In the genomic region with DNA sequence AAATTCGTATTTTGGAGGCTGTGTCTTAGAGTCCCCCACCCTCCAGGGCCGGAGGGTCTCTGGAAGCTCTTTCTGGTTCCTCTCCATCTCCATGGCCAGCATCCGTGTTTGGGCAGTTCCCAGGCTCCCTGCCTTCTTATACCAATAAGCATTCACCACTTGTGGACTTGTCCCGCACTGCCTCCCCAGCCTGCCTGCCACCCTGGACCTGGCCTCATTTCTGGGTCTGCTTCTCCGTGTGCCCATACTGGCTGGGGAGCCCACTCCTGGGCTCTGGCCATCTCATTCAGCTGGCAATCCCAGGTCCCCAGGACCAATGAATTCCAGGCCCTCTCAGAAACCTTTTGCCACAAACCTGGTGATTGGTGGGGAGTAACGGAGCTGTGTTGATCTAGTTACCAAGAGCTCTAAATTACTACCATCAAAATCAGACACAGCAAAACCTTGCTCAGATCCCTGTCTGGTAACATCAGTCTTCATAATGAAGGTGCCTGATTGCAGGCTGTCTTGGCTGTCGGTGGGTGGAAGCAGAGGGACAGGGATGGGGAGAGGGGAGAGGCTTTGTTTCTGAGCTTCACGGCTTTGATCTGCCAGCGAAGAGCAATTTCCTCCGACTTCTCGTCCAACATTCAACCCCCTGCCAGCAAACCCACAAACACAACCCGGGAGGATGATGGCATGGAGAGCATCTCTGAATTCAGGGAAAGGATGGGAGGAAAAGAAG, we compare ENCODE assay signal across 29 cellular contexts. TPM values are rescaled to one million over a fixed set of nuclear protein-coding genes. Genes with fewer than 3 reads are reported as not detected.
"Had no signal": no experiment of that assay in that cellular context is flagged by ENCODE, and none has a peak within 500 bp of the region (broad histone marks: within the 10 kb centered on the region; RNA-seq: fewer than 3 reads in every experiment).

No MANE protein-coding gene starts in this region.

- H3K27me3 ChIP-seq: colonic mucosa, testis, uterus had no signal

- H3K9me3 Mint-ChIP-seq: activated B cell treated with CpG ODN at 0.5 μM for 24 hours; activated naive CD4-positive, alpha-beta T cell treated with anti-CD3 and anti-CD28 coated beads, Interleukin-2, amount 50 U/mL, for 72 hours; activated T-cell treated with anti-CD3 and anti-CD28 coated beads, Interleukin-2, amount 50 U/mL, for 24 hours; activated T-helper 17 cell treated with anti-CD3 and anti-CD28 coated beads, Interleukin-2, amount 50 U/mL, for 72 hours; central memory CD8-positive, alpha-beta T cell; effector memory CD8-positive, alpha-beta T cell; natural killer cell treated with Interleukin-12 subunit alpha and Interleukin-12 subunit beta and Interleukin-15 and Interleukin-18, amount 100 ng/mL, for 72 hours; stimulated activated naive B cell treated with anti-CD40 and anti-IgM and Interleukin-4, amounts not matched to agents 10 μg/mL and 1 μg/mL and 100 μg/mL, for 72 hours had no signal

- H3K36me3 ChIP-seq: colonic mucosa, esophagus muscularis mucosa, uterus had no signal

- H3K4me1 ChIP-seq: colonic mucosa, esophagus muscularis mucosa, parathyroid adenoma, testis, uterus had no signal

- H3K36me3 Mint-ChIP-seq: activated naive CD4-positive, alpha-beta T cell treated with anti-CD3 and anti-CD28 coated beads, Interleukin-2, amount 50 U/mL, for 72 hours; natural killer cell treated with Interleukin-12 subunit alpha and Interleukin-12 subunit beta and Interleukin-15 and Interleukin-18, amount 100 ng/mL, for 72 hours; stimulated activated naive B cell treated with anti-CD40 and anti-IgM and Interleukin-4, amounts not matched to agents 10 μg/mL and 1 μg/mL and 100 μg/mL, for 72 hours had no signal

- H3K9ac ChIP-seq: parathyroid adenoma had no signal

- H3K4me2 ChIP-seq: hepatocyte had no signal

- H3K79me2 ChIP-seq: hepatocyte, parathyroid adenoma had no signal

- H3K27ac ChIP-seq: colonic mucosa, dorsolateral prefrontal cortex, esophagus muscularis mucosa, hepatocyte, parathyroid adenoma, testis, uterus had no signal

- H2AFZ ChIP-seq: hepatocyte, parathyroid adenoma had no signal

- H3K4me1 Mint-ChIP-seq: activated B cell treated with CpG ODN at 0.5 μM for 24 hours; activated CD4-positive, alpha-beta T cell treated with anti-CD3 and anti-CD28 coated beads for 36 hours; activated T-helper 17 cell treated with anti-CD3 and anti-CD28 coated beads, Interleukin-2, amount 50 U/mL, for 72 hours; central memory CD8-positive, alpha-beta T cell; stimulated activated naive B cell treated with anti-CD40 and anti-IgM and Interleukin-4, amounts not matched to agents 10 μg/mL and 1 μg/mL and 100 μg/mL, for 72 hours had no signal

- H3K9me3 ChIP-seq: colonic mucosa, esophagus muscularis mucosa, testis, uterus had no signal

- H3K27ac Mint-ChIP-seq: activated B cell treated with CpG ODN at 0.5 μM for 24 hours; activated CD4-positive, alpha-beta T cell treated with anti-CD3 and anti-CD28 coated beads for 36 hours; activated naive CD4-positive, alpha-beta T cell treated with anti-CD3 and anti-CD28 coated beads, Interleukin-2, amount 50 U/mL, for 72 hours; activated T-cell treated with anti-CD3 and anti-CD28 coated beads, Interleukin-2, amount 50 U/mL, for 24 hours; activated T-helper 17 cell treated with anti-CD3 and anti-CD28 coated beads, Interleukin-2, amount 50 U/mL, for 72 hours; effector memory CD8-positive, alpha-beta T cell; natural killer cell treated with Interleukin-12 subunit alpha and Interleukin-12 subunit beta and Interleukin-15 and Interleukin-18, amount 100 ng/mL, for 72 hours; stimulated activated naive B cell treated with anti-CD40 and anti-IgM and Interleukin-4, amounts not matched to agents 10 μg/mL and 1 μg/mL and 100 μg/mL, for 72 hours had no signal

- DNase-seq: activated B cell treated with CpG ODN at 0.5 μM for 24 hours; activated CD4-positive, alpha-beta T cell treated with anti-CD3 and anti-CD28 coated beads for 36 hours; activated CD4-positive, alpha-beta T cell treated with anti-CD3 and anti-CD28 coated beads, Interleukin-2, amount 50 U/mL, for 4 hours; activated CD8-positive, alpha-beta memory T cell treated with anti-CD3 and anti-CD28 coated beads for 24 hours; activated CD8-positive, alpha-beta memory T cell treated with anti-CD3 and anti-CD28 coated beads, Interleukin-2, amount 50 U/mL, for 4 hours; activated T-cell treated with anti-CD3 and anti-CD28 coated beads, Interleukin-2, amount 50 U/mL, for 24 hours; colonic mucosa; dorsolateral prefrontal cortex; effector memory CD8-positive, alpha-beta T cell; glutamatergic neuron; nucleus accumbens; small intestine; stimulated activated CD4-positive, alpha-beta T cell treated with anti-CD3 and anti-CD28 coated beads, Interleukin-2, amount 100 ng/mL, for 24 hours; stimulated activated naive B cell treated with anti-CD40 and anti-IgM and Interleukin-4, amounts not matched to agents 10 μg/mL and 1 μg/mL and 100 μg/mL, for 72 hours; T1000; testis; trophoblast cell; uterus had no signal

- FAIRE-seq: astrocyte, frontal cortex, small intestine had no signal

- H3K4me3 ChIP-seq: colonic mucosa, dorsolateral prefrontal cortex, esophagus muscularis mucosa, hepatocyte, testis, uterus had no signal

- ATAC-seq: activated CD4-positive, alpha-beta T cell treated with anti-CD3 and anti-CD28 coated beads for 36 hours; activated naive CD4-positive, alpha-beta T cell treated with anti-CD3 and anti-CD28 coated beads, Interleukin-2, amount 50 U/mL, for 72 hours; activated T-helper 17 cell treated with anti-CD3 and anti-CD28 coated beads, Interleukin-2, amount 50 U/mL, for 72 hours; effector memory CD8-positive, alpha-beta T cell; natural killer cell treated with Interleukin-12 subunit alpha and Interleukin-12 subunit beta and Interleukin-15 and Interleukin-18, amount 100 ng/mL, for 72 hours; sciatic nerve; stimulated activated naive B cell treated with anti-CD40 and anti-IgM and Interleukin-4, amounts not matched to agents 10 μg/mL and 1 μg/mL and 100 μg/mL, for 72 hours had no signal

- H3K4me3 Mint-ChIP-seq: activated B cell treated with CpG ODN at 0.5 μM for 24 hours; activated CD4-positive, alpha-beta T cell treated with anti-CD3 and anti-CD28 coated beads for 36 hours; activated T-cell treated with anti-CD3 and anti-CD28 coated beads, Interleukin-2, amount 50 U/mL, for 24 hours; activated T-helper 17 cell treated with anti-CD3 and anti-CD28 coated beads, Interleukin-2, amount 50 U/mL, for 72 hours; central memory CD8-positive, alpha-beta T cell; effector memory CD8-positive, alpha-beta T cell; natural killer cell treated with Interleukin-12 subunit alpha and Interleukin-12 subunit beta and Interleukin-15 and Interleukin-18, amount 100 ng/mL, for 72 hours; stimulated activated naive B cell treated with anti-CD40 and anti-IgM and Interleukin-4, amounts not matched to agents 10 μg/mL and 1 μg/mL and 100 μg/mL, for 72 hours had no signal

RNA-seq across cellular contexts. Expression of a gene that starts 27.7 kb away (rescaled TPM):
- total RNA-seq: activated B cell treated with CpG ODN at 0.5 μM for 24 hours; activated CD4-positive, alpha-beta T cell treated with anti-CD3 and anti-CD28 coated beads for 36 hours; colonic mucosa; hepatocyte; liver; natural killer cell treated with Interleukin-12 subunit alpha and Interleukin-12 subunit beta and Interleukin-15 and Interleukin-18, amount 100 ng/mL, for 72 hours had no signal
- polyA plus RNA-seq: hepatocyte, liver had no signal
